ENCODE assay signal across 8 cellular contexts in genomic region chr5:58459276-58459859, GRCh38. TPM values are rescaled to one million over a fixed set of nuclear protein-coding genes. Genes with fewer than 3 reads are reported as not detected.
DNase-seq lines count a peak whose midpoint lies in the region; ATAC-seq, FAIRE-seq and TF ChIP-seq lines count a peak whose summit lies in the region.

No MANE protein-coding gene starts in this region.

- intact Hi-C loops in Caco-2 (cut with micrococcal nuclease; ENCODE audit: unreplicated experiment), result no loop called here

- TF ChIP-seq CTCF in Caco-2 (IDR thresholded peaks at IDR 0.05; ENCODE audit: insufficient read depth in 1 of 2, low read depth in 1 of 2, low read length in 1 of 2, severe bottlenecking in 1 of 2, unreplicated experiment in 1 of 2), result no peak
- no peak; the same call in 1 of the 2 replicates for TF ChIP-seq CTCF in HEK293 (tag by site-specific recombination; IDR thresholded peaks at IDR 0.05)

- FAIRE-seq in H54 (lab: Jason Lieb, UNC), result no peak

- CTCF ChIA-PET in Caco-2 (lab: Charles Lee), result interaction anchor here (1.3 to 1.8 kb wide), 3 partner anchors 569 to 809 kb away, joined by 5 to 11 read pairs (median 5); no protein-coding TSS in a partner anchor
- CTCF ChIA-PET in HEK293 (lab: Yijun Ruan, JAX), result interaction anchor here (0.6 to 5.9 kb wide), 17 partner anchors 20 to 1162 kb away, joined by 3 to 68 read pairs (median 5); no protein-coding TSS in a partner anchor

- no peak; the same call in 1 of the 2 replicates for TF ChIP-seq POLR2A in H54 (IDR thresholded peaks at IDR 0.05; ENCODE audit: low read depth, low read length)

- H3K4me3 Mint-ChIP-seq in Caco-2 (ENCODE audit: unreplicated experiment), result peak overlapping the region; percentile 94
- H3K4me3 Mint-ChIP-seq in stimulated activated naive CD8-positive, alpha-beta T cell treated with anti-CD3 and anti-CD28 coated beads, Interleukin-15, Interleukin-2, amounts not matched to agents 100 ng/mL and 50 ng/mL, for 24 hours, result peak overlapping the region; percentile 78

- DNase-seq in Caco-2, result peak; percentile 41 to 47
- DNase-seq in SJCRH30, result peak; percentile 44 to 61
- peak; percentile 41 for DNase-seq in cerebellar cortex (ENCODE audit: low spot score)
- no peak for DNase-seq in left lobe of liver (ENCODE audit: low spot score)
- no peak for DNase-seq in H54 (ENCODE audit: insufficient read length, low spot score)
- DNase-seq in NCI-H2196 treated with DMSO at 0.1 percent for 48 hours (lab: John Stamatoyannopoulos, UW; ENCODE audit: unreplicated experiment), result no peak

- H3K36me3 ChIP-seq in Caco-2 (ENCODE audit: control insufficient read depth, insufficient read depth, low read length), result peaks cover 3% of the 10 kb centered on the region; the same call in 1 of the 2 replicates
- peaks cover 19 to 42% of the 10 kb centered on the region in 2 experiments; a peak in 2 of 3 replicates for H3K36me3 ChIP-seq in HEK293 (ENCODE audit: control insufficient read depth in 2 of 2, insufficient read depth in 1 of 2, low read length in 2 of 2)
- peaks cover 41% of the 10 kb centered on the region for H3K36me3 ChIP-seq in SJCRH30

- ATAC-seq in left lobe of liver, result peak; percentile 5

- POLR2A ChIA-PET in Caco-2 (lab: Charles Lee), result interaction anchor here (0.6 to 1.0 kb wide), 3 partner anchors 17 to 302 kb away, joined by 3 to 5 read pairs (median 4); no protein-coding TSS in a partner anchor
- POLR2A ChIA-PET in HEK293 (lab: Yijun Ruan, JAX), result interaction anchor here (0.7 to 2.6 kb wide), 26 partner anchors 31 to 1161 kb away, joined by 3 to 18 read pairs (median 4); partner anchors contain the start of gene ACTBL2

- BruUV-seq in Caco-2 (replicated peaks; lab: Mats Ljungman, UMichigan), result no TSS peak

- peak overlapping the region; percentile 94 for H3K27ac Mint-ChIP-seq in Caco-2 (ENCODE audit: unreplicated experiment)
- peak overlapping the region; percentile 74 for H3K27ac Mint-ChIP-seq in stimulated activated naive CD8-positive, alpha-beta T cell treated with anti-CD3 and anti-CD28 coated beads, Interleukin-15, Interleukin-2, amounts not matched to agents 100 ng/mL and 50 ng/mL, for 24 hours

- peaks cover 17% of the 10 kb centered on the region for H3K4me1 ChIP-seq in Caco-2
- H3K4me1 ChIP-seq in HEK293 (ENCODE audit: control insufficient read depth, insufficient read depth, low read length), result no peaks in the 10 kb centered on the region
- peaks cover 12% of the 10 kb centered on the region for H3K4me1 ChIP-seq in SJCRH30

- H3K4me1 Mint-ChIP-seq in Caco-2 (ENCODE audit: low read depth, unreplicated experiment), result peaks cover 24% of the 10 kb centered on the region
- H3K4me1 Mint-ChIP-seq in stimulated activated naive CD8-positive, alpha-beta T cell treated with anti-CD3 and anti-CD28 coated beads, Interleukin-15, Interleukin-2, amounts not matched to agents 100 ng/mL and 50 ng/mL, for 24 hours (ENCODE audit: low read depth), result peaks cover 17% of the 10 kb centered on the region

- H3K9me3 ChIP-seq in Caco-2 (no peaks in the 10 kb centered on the region), HEK293 (ENCODE audit: control insufficient read depth, insufficient read depth, low read depth, low read length) (no peaks in the 10 kb centered on the region), SJCRH30 (replicated peaks) (no peaks in the 10 kb centered on the region)

- H3K4me3 ChIP-seq in Caco-2 (ENCODE audit: low read depth, low read length) (peak overlapping the region; percentile 99), HEK293 (ENCODE audit: low read depth, low read length) (peak overlapping the region; percentile 98), SJCRH30 (peak overlapping the region; percentile 81)

- H3K9me3 Mint-ChIP-seq in Caco-2 (ENCODE audit: unreplicated experiment), result no peaks in the 10 kb centered on the region
- no peaks in the 10 kb centered on the region for H3K9me3 Mint-ChIP-seq in stimulated activated naive CD8-positive, alpha-beta T cell treated with anti-CD3 and anti-CD28 coated beads, Interleukin-15, Interleukin-2, amounts not matched to agents 100 ng/mL and 50 ng/mL, for 24 hours

- H3K27ac ChIP-seq in HEK293 (ENCODE audit: extremely low read depth, low read depth, low read length) (peak overlapping the region; percentile 98), SJCRH30 (peak overlapping the region; percentile 86)

- H3K36me3 Mint-ChIP-seq in Caco-2 (ENCODE audit: insufficient read depth, unreplicated experiment), result peaks cover 58% of the 10 kb centered on the region
- peaks cover 8% of the 10 kb centered on the region for H3K36me3 Mint-ChIP-seq in stimulated activated naive CD8-positive, alpha-beta T cell treated with anti-CD3 and anti-CD28 coated beads, Interleukin-15, Interleukin-2, amounts not matched to agents 100 ng/mL and 50 ng/mL, for 24 hours (ENCODE audit: low read depth)

- H3K27me3 ChIP-seq in Caco-2 (replicated peaks; ENCODE audit: control insufficient read depth, insufficient read depth, low read length), result no peaks in the 10 kb centered on the region
- H3K27me3 ChIP-seq in SJCRH30, result no peaks in the 10 kb centered on the region

- no peaks in the 10 kb centered on the region for H3K27me3 Mint-ChIP-seq in Caco-2 (ENCODE audit: insufficient read depth, unreplicated experiment)
- H3K27me3 Mint-ChIP-seq in stimulated activated naive CD8-positive, alpha-beta T cell treated with anti-CD3 and anti-CD28 coated beads, Interleukin-15, Interleukin-2, amounts not matched to agents 100 ng/mL and 50 ng/mL, for 24 hours, result peaks cover 15% of the 10 kb centered on the region

TF ChIP-seq in HEK293, 187 proteins besides CTCF, POLR2A, EP300 and RAD21:
- TF ChIP-seq REPIN1 (tag by site-specific recombination; IDR thresholded peaks at IDR 0.05; ENCODE audit: low read depth) (no peak), ZNF335 (tag by site-specific recombination; conservative IDR thresholded peaks at IDR 0.05) (0 out of 2 replicates have a peak, but pooled peaks have one; percentile 8), PRDM1 (tag by site-specific recombination; IDR thresholded peaks at IDR 0.05) (peak; percentile 24; the same call in 1 of the 2 replicates), PBX3 (CRISPR knock-in tag; IDR thresholded peaks at IDR 0.05) (peak; percentile 10; the same call in 1 of the 2 replicates), ZBTB8A (tag by site-specific recombination; IDR thresholded peaks at IDR 0.05) (peak; percentile 41; the same call in 1 of the 2 replicates), ZNF211 (tag by site-specific recombination; IDR thresholded peaks at IDR 0.05; ENCODE audit: low read depth) (no peak), RBAK (tag by site-specific recombination; IDR thresholded peaks at IDR 0.05) (no peak), TRIM28 (IDR thresholded peaks at IDR 0.05; ENCODE audit: borderline replicate concordance, low read length) (no peak), HIC1 (tag by site-specific recombination; IDR thresholded peaks at IDR 0.05) (0 out of 2 replicates have a peak, but pooled peaks have one; percentile 11), GLIS2 (tag by site-specific recombination; IDR thresholded peaks at IDR 0.05) (peak; percentile 64; the same call in 1 of the 2 replicates), ZNF133 (tag by site-specific recombination; IDR thresholded peaks at IDR 0.05) (0 out of 2 replicates have a peak, but pooled peaks have one; percentile 16), ZNF274 (IDR thresholded peaks at IDR 0.05; ENCODE audit: low read length) (no peak), ZNF274 (tag by site-specific recombination; IDR thresholded peaks at IDR 0.05; ENCODE audit: borderline replicate concordance) (no peak)

RNA-seq across cellular contexts. Expression of gene PLK2, which starts 0.5 kb away (rescaled TPM):
- 31.9 and 39.2 TPM in 2 replicates for total RNA-seq in Caco-2 (2022)
- total RNA-seq in SJCRH30 (2014; rRNA removed; shearing (Covaris generic)), result 38.8 and 41.6 TPM in 2 replicates
- total RNA-seq in left lobe of liver, result 12.3 TPM

RNA-seq across cellular contexts. Expression of gene GAPT, which starts 31.9 kb away (rescaled TPM):
- total RNA-seq in Caco-2 (2022) (not detected in 2 replicates), left lobe of liver (0.08 TPM)
- total RNA-seq in SJCRH30 (2014; rRNA removed; shearing (Covaris generic)), result not detected in 2 replicates

Comparison
In these comparisons a context has a peak if more than half of its experiments do, and no peak if none do; other contexts are left out.
1. DNase-seq: peak in Caco-2 (2 of 2), SJCRH30 (2 of 2) and cerebellar cortex (single experiment); none in left lobe of liver (single experiment), H54 (single experiment) and NCI-H2196 treated with DMSO at 0.1 percent for 48 hours (single experiment).
2. Peak in every context shown above with its lines, with median percentiles within 50 percentile points of each other: H3K4me3 ChIP-seq.